Comparison of ENCODE assay signal across 7 cellular contexts in the genomic region with DNA sequence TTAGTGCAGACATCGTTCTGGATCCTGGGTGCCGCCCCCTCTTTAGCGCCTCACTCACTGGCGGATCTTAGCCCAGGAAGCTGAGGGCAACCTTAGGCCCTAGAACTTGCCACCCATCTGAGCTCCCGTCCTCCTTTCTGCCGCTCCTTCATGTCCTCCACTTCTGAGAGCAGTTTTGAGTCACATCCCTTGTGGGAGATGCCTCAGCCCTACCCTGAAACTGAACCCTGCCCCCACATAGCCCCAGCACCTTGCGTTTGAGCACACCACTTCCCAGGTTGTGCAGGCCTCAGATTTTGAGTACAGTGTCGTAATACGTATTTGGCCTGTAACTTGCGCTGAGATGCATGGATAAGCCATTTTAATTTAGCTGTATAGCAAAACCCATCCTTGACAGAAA.
DNase-seq lines count a peak whose midpoint lies in the region; ATAC-seq, FAIRE-seq and TF ChIP-seq lines count a peak whose summit lies in the region.
"Not testable (repeated sequence)": the region's sequence is repeated elsewhere in the genome, so short reads cannot be mapped to it uniquely, and the experiment has no call there.

No MANE protein-coding gene starts in this region.

- TF ChIP-seq EP300 in GM12878 (IDR thresholded peaks at IDR 0.05; ENCODE audit: borderline replicate concordance in 1 of 2, control insufficient read depth in 1 of 2, low read depth in 2 of 2, low read length in 2 of 2), result not testable (repeated sequence)

- TF ChIP-seq POLR2A in GM12878 (IDR thresholded peaks at IDR 0.05; ENCODE audit: low read depth, low read length), result not testable (repeated sequence)

- H3K4me3 Mint-ChIP-seq in WTC11; activated CD4-positive, alpha-beta memory T cell treated with anti-CD3 and anti-CD28 coated beads for 36 hours; activated T-cell treated with anti-CD3 and anti-CD28 coated beads, Interleukin-2, amount 50 U/mL, for 72 hours; naive thymus-derived CD4-positive, alpha-beta T cell; stimulated activated naive CD8-positive, alpha-beta T cell treated with anti-CD3 and anti-CD28 coated beads, Interleukin-15, amount 100 ng/mL, for 72 hours: not testable (repeated sequence)

- H3K27me3 Mint-ChIP-seq in WTC11 (ENCODE audit: low read depth); activated CD4-positive, alpha-beta memory T cell treated with anti-CD3 and anti-CD28 coated beads for 36 hours; activated T-cell treated with anti-CD3 and anti-CD28 coated beads, Interleukin-2, amount 50 U/mL, for 72 hours (ENCODE audit: low read depth); naive thymus-derived CD4-positive, alpha-beta T cell; stimulated activated naive CD8-positive, alpha-beta T cell treated with anti-CD3 and anti-CD28 coated beads, Interleukin-15, amount 100 ng/mL, for 72 hours: not testable (repeated sequence)

- not testable (repeated sequence) for H3K27ac Mint-ChIP-seq in WTC11; activated CD4-positive, alpha-beta memory T cell treated with anti-CD3 and anti-CD28 coated beads for 36 hours; activated T-cell treated with anti-CD3 and anti-CD28 coated beads, Interleukin-2, amount 50 U/mL, for 72 hours; naive thymus-derived CD4-positive, alpha-beta T cell; stimulated activated naive CD8-positive, alpha-beta T cell treated with anti-CD3 and anti-CD28 coated beads, Interleukin-15, amount 100 ng/mL, for 72 hours

- not testable (repeated sequence) for H4K20me1 ChIP-seq in GM12878 (ENCODE audit: control insufficient read depth, insufficient read depth)

- RAD21 ChIA-PET in GM12878 (lab: Charles Lee; ENCODE audit: unreplicated experiment), result not testable (repeated sequence)

- 55% methylated on average over 10 of the region's 10 CpGs for WGBS in GM12878 (ENCODE audit: insufficient coverage, insufficient replicate concordance, low lambda C conversion rate, missing lambda C conversion rate)

- peaks cover 15% of the 10 kb centered on the region for H3K9me3 Mint-ChIP-seq in WTC11
- H3K9me3 Mint-ChIP-seq in activated CD4-positive, alpha-beta memory T cell treated with anti-CD3 and anti-CD28 coated beads for 36 hours, result peaks cover 10% of the 10 kb centered on the region
- H3K9me3 Mint-ChIP-seq in activated T-cell treated with anti-CD3 and anti-CD28 coated beads, Interleukin-2, amount 50 U/mL, for 72 hours, result not testable (repeated sequence)
- H3K9me3 Mint-ChIP-seq in naive thymus-derived CD4-positive, alpha-beta T cell, result peaks cover 0 to 27% (median 11%) of the 10 kb centered on the region in 11 donors
- H3K9me3 Mint-ChIP-seq in stimulated activated naive CD8-positive, alpha-beta T cell treated with anti-CD3 and anti-CD28 coated beads, Interleukin-15, amount 100 ng/mL, for 72 hours, result peaks cover 6 to 20% of the 10 kb centered on the region in 2 donors

- H3K27ac ChIP-seq in GM12878 (ENCODE audit: control insufficient read depth, insufficient read depth); naive thymus-derived CD4-positive, alpha-beta T cell (ENCODE audit: low read depth, low read length): not testable (repeated sequence)

- not testable (repeated sequence) for DNase-seq in WTC11 (ENCODE audit: low spot score); GM12878 (ENCODE audit: low read depth, low spot score); naive thymus-derived CD4-positive, alpha-beta T cell; stimulated activated naive CD8-positive, alpha-beta T cell treated with anti-CD3 and anti-CD28 coated beads, Interleukin-15, amount 100 ng/mL, for 72 hours
- DNase-seq in activated CD4-positive, alpha-beta memory T cell treated with anti-CD3 and anti-CD28 coated beads for 36 hours, result peak; percentile 46
- peak; percentile 7 to 38 for DNase-seq in activated T-cell treated with anti-CD3 and anti-CD28 coated beads, Interleukin-2, amount 50 U/mL, for 72 hours
- DNase-seq in stimulated activated CD4-positive, alpha-beta T cell treated with anti-CD3 and anti-CD28 coated beads, Interleukin-1b, Interleukin-23, amount 100 ng/mL, for 48 hours, result peak; percentile 8

- not testable (repeated sequence) for H2AFZ ChIP-seq in GM12878 (ENCODE audit: control insufficient read depth, low read depth, low read length)

- peaks cover 42% of the 10 kb centered on the region for H3K4me1 Mint-ChIP-seq in WTC11
- not testable (repeated sequence) for H3K4me1 Mint-ChIP-seq in activated CD4-positive, alpha-beta memory T cell treated with anti-CD3 and anti-CD28 coated beads for 36 hours (ENCODE audit: low read depth); activated T-cell treated with anti-CD3 and anti-CD28 coated beads, Interleukin-2, amount 50 U/mL, for 72 hours (ENCODE audit: low read depth); naive thymus-derived CD4-positive, alpha-beta T cell; stimulated activated naive CD8-positive, alpha-beta T cell treated with anti-CD3 and anti-CD28 coated beads, Interleukin-15, amount 100 ng/mL, for 72 hours

- H3K4me1 ChIP-seq in GM12878 (ENCODE audit: control insufficient read depth, insufficient read depth, low read length); naive thymus-derived CD4-positive, alpha-beta T cell (ENCODE audit: control insufficient read depth in 2 of 2, insufficient read depth in 2 of 2, low read length in 2 of 2): not testable (repeated sequence)

- H3K4me2 ChIP-seq in GM12878 (ENCODE audit: control insufficient read depth, insufficient read depth), result not testable (repeated sequence)

- peak; percentile 7 for FAIRE-seq in GM12878 (lab: Jason Lieb, UNC)

- not testable (repeated sequence) for H3K4me3 ChIP-seq in GM12878; naive thymus-derived CD4-positive, alpha-beta T cell (ENCODE audit: low read length)

- ATAC-seq in WTC11, result peak; percentile 16; the same call in 1 of the 2 replicates
- peak; percentile 52 to 93 for ATAC-seq in activated T-cell treated with anti-CD3 and anti-CD28 coated beads, Interleukin-2, amount 50 U/mL, for 72 hours (replicated peaks in 1 of 2)
- ATAC-seq in GM12878, result not testable (repeated sequence)
- peak; percentile 14 for ATAC-seq in naive thymus-derived CD4-positive, alpha-beta T cell
- peak; percentile 15 for ATAC-seq in stimulated activated naive CD8-positive, alpha-beta T cell treated with anti-CD3 and anti-CD28 coated beads, Interleukin-15, amount 100 ng/mL, for 72 hours

- BruUV-seq in GM12878 (replicated peaks; lab: Mats Ljungman, UMichigan), result not testable (repeated sequence)

- in situ Hi-C loops in GM12878 (cut with MboI), result not testable (repeated sequence)

- TF ChIP-seq RAD21 in GM12878 (IDR thresholded peaks at IDR 0.05; ENCODE audit: insufficient read depth, low read depth, low read length), result not testable (repeated sequence)

- H3K36me3 ChIP-seq in GM12878 (ENCODE audit: control insufficient read depth in 2 of 2, insufficient read depth in 2 of 2, low read length in 1 of 2); naive thymus-derived CD4-positive, alpha-beta T cell (ENCODE audit: control insufficient read depth in 2 of 3, insufficient read depth in 3 of 3, low read length in 3 of 3): not testable (repeated sequence)

- not testable (repeated sequence) for H3K79me2 ChIP-seq in GM12878 (ENCODE audit: control insufficient read depth, insufficient read depth, low read length)

- not testable (repeated sequence) for H3K9ac ChIP-seq in GM12878 (ENCODE audit: control insufficient read depth, insufficient read depth, low read length)

- H3K27me3 ChIP-seq in GM12878 (replicated peaks in 1 of 2; ENCODE audit: control insufficient read depth in 2 of 2, insufficient read depth in 2 of 2, low read length in 1 of 2); naive thymus-derived CD4-positive, alpha-beta T cell (ENCODE audit: control insufficient read depth in 2 of 2, insufficient read depth in 2 of 2, low read length in 2 of 2): not testable (repeated sequence)

- intact Hi-C loops in activated CD4-positive, alpha-beta memory T cell treated with anti-CD3 and anti-CD28 coated beads for 36 hours (cut with micrococcal nuclease); GM12878 (cut with micrococcal nuclease; ENCODE audit: unreplicated experiment); naive thymus-derived CD4-positive, alpha-beta T cell (cut with micrococcal nuclease): not testable (repeated sequence)

- not testable (repeated sequence) for H3K9me3 ChIP-seq in GM12878 (replicated peaks; ENCODE audit: control insufficient read depth, insufficient read depth, low read length); naive thymus-derived CD4-positive, alpha-beta T cell (ENCODE audit: control insufficient read depth in 2 of 3, low read length in 3 of 3)

- CTCF ChIA-PET in WTC11 (lab: Charles Lee), result interaction anchor here (1.7 kb wide), 1 partner anchor 357 kb away, joined by 5 read pairs; no protein-coding TSS in a partner anchor
- CTCF ChIA-PET in activated CD4-positive, alpha-beta memory T cell treated with anti-CD3 and anti-CD28 coated beads for 36 hours (lab: Charles Lee); GM12878 (lab: Yijun Ruan, JAX); naive thymus-derived CD4-positive, alpha-beta T cell (lab: Charles Lee): not testable (repeated sequence)

- TF ChIP-seq CTCF in WTC11 (IDR thresholded peaks at IDR 0.05); GM12878 (IDR thresholded peaks at IDR 0.05 in 2 of 3, conservative IDR thresholded peaks at IDR 0.05 in 1 of 3; ENCODE audit: control insufficient read depth in 2 of 3, extremely low read depth in 1 of 3, insufficient read depth in 1 of 3, low read depth in 3 of 3, low read length in 3 of 3): not testable (repeated sequence)

- SMC1A ChIA-PET in GM12878 (lab: Charles Lee; ENCODE audit: uncharacterized antibody, unreplicated experiment), result interaction anchor here (1.4 kb wide), 1 partner anchor 62 kb away, joined by 3 read pairs; no protein-coding TSS in a partner anchor

- POLR2A ChIA-PET in WTC11 (lab: Charles Lee); activated CD4-positive, alpha-beta memory T cell treated with anti-CD3 and anti-CD28 coated beads for 36 hours (lab: Charles Lee); GM12878 (lab: Charles Lee); naive thymus-derived CD4-positive, alpha-beta T cell (lab: Charles Lee): not testable (repeated sequence)

- peaks cover 36% of the 10 kb centered on the region for H3K36me3 Mint-ChIP-seq in WTC11
- H3K36me3 Mint-ChIP-seq in activated CD4-positive, alpha-beta memory T cell treated with anti-CD3 and anti-CD28 coated beads for 36 hours; activated T-cell treated with anti-CD3 and anti-CD28 coated beads, Interleukin-2, amount 50 U/mL, for 72 hours (ENCODE audit: insufficient read depth in 2 of 2); naive thymus-derived CD4-positive, alpha-beta T cell: not testable (repeated sequence)
